Comparison of ENCODE assay signal across 19 cellular contexts in genomic region chr7:85688712-85689111, GRCh38.
"Had no signal": no experiment of that assay in that cellular context is flagged by ENCODE, and none has a peak within 500 bp of the region (broad histone marks: within the 10 kb centered on the region; RNA-seq: fewer than 3 reads in every experiment).

No MANE protein-coding gene starts in this region.

- ATAC-seq: activated naive CD8-positive, alpha-beta T cell treated with anti-CD3 and anti-CD28 coated beads, Interleukin-2, amount 50 U/mL, for 24 hours; effector memory CD8-positive, alpha-beta T cell; lower lobe of right lung; stimulated activated naive B cell treated with anti-CD40 and anti-IgM and Interleukin-4, amounts not matched to agents 10 μg/mL and 1 μg/mL and 100 μg/mL, for 72 hours had no signal

- H3K9me3 ChIP-seq: lower lobe of right lung, thoracic aorta had no signal

- H3K27me3 ChIP-seq: esophagus squamous epithelium, spleen had no signal

- H3K36me3 ChIP-seq: esophagus squamous epithelium, lower lobe of right lung, spleen, thoracic aorta had no signal

- H3K27ac ChIP-seq: esophagus squamous epithelium, lower lobe of right lung, parathyroid adenoma, spleen, thoracic aorta had no signal

- H3K4me1 ChIP-seq: esophagus squamous epithelium, lower lobe of right lung, parathyroid adenoma, spleen had no signal

- H3K4me3 ChIP-seq: esophagus squamous epithelium, lower lobe of right lung, spleen, thoracic aorta had no signal

- DNase-seq: activated CD4-positive, alpha-beta memory T cell treated with anti-CD3 and anti-CD28 coated beads, Interleukin-2, amount 10 ng/mL, durations not matched to agents 7 days and 5 days; activated CD4-positive, alpha-beta T cell treated with anti-CD3 and anti-CD28 coated beads for 48 hours; activated CD4-positive, CD25-positive, alpha-beta regulatory T cell; activated naive CD4-positive, alpha-beta T cell treated with anti-CD3 and anti-CD28 coated beads for 36 hours; activated naive CD8-positive, alpha-beta T cell treated with anti-CD3 and anti-CD28 coated beads, Interleukin-2, amount 50 U/mL, for 24 hours; activated T-cell treated with anti-CD3 and anti-CD28 coated beads, Interleukin-2, amount 50 U/mL, for 1 hour; effector memory CD8-positive, alpha-beta T cell; esophagus squamous epithelium; foreskin melanocyte; glutamatergic neuron; hypothalamus; islet precursor cell; lower lobe of right lung; midbrain; spleen; stimulated activated naive B cell treated with anti-CD40 and anti-IgM and Interleukin-4, amounts not matched to agents 10 μg/mL and 1 μg/mL and 100 μg/mL, for 72 hours; T1000 had no signal
